In the genomic region with DNA sequence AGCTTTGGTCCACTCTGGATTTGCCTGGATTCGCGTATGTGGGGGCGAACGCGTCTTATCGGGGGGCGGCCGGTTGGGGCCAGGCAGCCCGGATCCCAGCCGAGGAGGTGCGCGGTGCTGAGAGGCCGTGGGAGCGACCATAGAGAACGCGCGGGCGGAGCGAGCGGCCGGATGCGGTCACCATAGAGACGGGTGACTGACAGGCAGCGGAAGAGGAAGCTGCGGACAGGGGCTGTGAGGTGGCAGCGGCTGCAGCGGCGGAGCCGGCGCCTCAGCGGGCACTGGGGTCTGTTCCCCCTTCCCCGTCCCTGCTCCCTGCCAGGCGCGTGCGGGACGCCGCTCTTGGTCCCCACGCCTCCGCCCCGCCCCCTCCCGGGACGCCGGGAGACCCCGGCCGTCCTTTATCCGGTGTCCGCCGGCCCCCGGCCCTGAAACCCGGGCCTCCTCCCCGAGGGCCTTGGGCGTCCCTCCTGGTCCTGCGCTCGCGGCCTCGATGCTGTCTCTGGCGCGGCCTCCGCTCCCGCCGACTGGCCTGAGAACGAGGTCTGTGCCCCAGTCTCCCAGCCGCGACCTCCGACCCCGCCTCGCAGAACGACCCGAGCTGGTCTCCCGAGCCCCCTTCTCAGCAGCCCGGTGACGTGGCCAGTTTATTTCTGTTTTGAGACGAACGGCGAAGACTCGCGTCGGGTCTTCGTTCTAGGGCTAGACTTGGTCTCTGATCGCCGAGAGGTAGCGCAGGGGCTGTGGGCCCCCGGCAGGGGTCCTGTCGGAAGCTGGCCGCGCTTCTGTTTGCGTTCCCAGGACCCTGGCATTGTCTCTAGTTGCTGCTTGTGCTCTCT, we compare ENCODE assay signal across 1 cellular context.
A peak's percentile ranks its signal among the peaks of the same experiment; 100 is the strongest.
TF ChIP-seq lines count a peak whose summit lies in the region.

Gene CHPF2, plus strand, starts transcription at position 212 of the 839 bp plus-strand sequence. CDS start 1,529 bp downstream, outside the sequence.

TF ChIP-seq in H1, 55 proteins besides CTCF, POLR2A, EP300 and RAD21:
- TF ChIP-seq JUND (IDR thresholded peaks at IDR 0.05; ENCODE audit: low read length) (no peak), NANOG (IDR thresholded peaks at IDR 0.05; ENCODE audit: insufficient read depth, low read depth, low read length, poor library complexity, severe bottlenecking) (no peak), SIN3A (conservative IDR thresholded peaks at IDR 0.05 in 1 of 2, IDR thresholded peaks at IDR 0.05 in 1 of 2; ENCODE audit: low read depth in 1 of 2, low read length in 2 of 2) (0 out of 4 replicates have a peak, but pooled peaks have one; percentile 18 to 52), PHF8 (conservative IDR thresholded peaks at IDR 0.05; ENCODE audit: low read depth, low read length) (peak; percentile 70; the same call in 1 of the 2 replicates), RFX5 (IDR thresholded peaks at IDR 0.05; ENCODE audit: borderline replicate concordance, low read depth, low read length) (no peak), RNF2 (IDR thresholded peaks at IDR 0.05; ENCODE audit: borderline replicate concordance, low read depth, low read length, missing control alignments, poor library complexity, severe bottlenecking) (no peak), CEBPB (IDR thresholded peaks at IDR 0.05; ENCODE audit: low read depth, low read length) (no peak), CHD1 (IDR thresholded peaks at IDR 0.05; ENCODE audit: low read depth, low read length) (no peak), POU5F1 (IDR thresholded peaks at IDR 0.05; ENCODE audit: low read depth, low read length) (no peak), POLR2AphosphoS5 (IDR thresholded peaks at IDR 0.05; ENCODE audit: low read depth, low read length) (peak; percentile 62; the same call in 1 of the 2 replicates), HDAC2 (IDR thresholded peaks at IDR 0.05; ENCODE audit: borderline replicate concordance in 1 of 2, low read depth in 2 of 2, low read length in 2 of 2) (0 out of 4 replicates have a peak, but pooled peaks of 1 of the 2 experiments have one; percentile 67), BRCA1 (IDR thresholded peaks at IDR 0.05; ENCODE audit: low read depth, low read length) (no peak), SP2 (IDR thresholded peaks at IDR 0.05; ENCODE audit: low read length) (peak; percentile 59; the same call in 1 of the 2 replicates), TAF1 (IDR thresholded peaks at IDR 0.05; ENCODE audit: low read depth, low read length) (no peak; the same call in 1 of the 2 replicates), SIRT6 (IDR thresholded peaks at IDR 0.05; ENCODE audit: low read length) (no peak), KDM4A (IDR thresholded peaks at IDR 0.05; ENCODE audit: low read depth, low read length, severe bottlenecking) (peak; percentile 84), SIX5 (IDR thresholded peaks at IDR 0.05; ENCODE audit: low read depth, low read length) (no peak), YY1 (IDR thresholded peaks at IDR 0.05; ENCODE audit: low read depth, low read length) (0 out of 2 replicates have a peak, but pooled peaks have one; percentile 2), BACH1 (IDR thresholded peaks at IDR 0.05; ENCODE audit: low read length) (peak; percentile 36; the same call in 1 of the 2 replicates), TBP (IDR thresholded peaks at IDR 0.05; ENCODE audit: low read depth, low read length) (peak; percentile 29; the same call in 1 of the 2 replicates), RBBP5 (IDR thresholded peaks at IDR 0.05; ENCODE audit: borderline replicate concordance, low read depth, low read length) (0 out of 2 replicates have a peak, but pooled peaks have one; percentile 54), ASH2L (IDR thresholded peaks at IDR 0.05; ENCODE audit: low read length) (peak; percentile 68), SUZ12 (IDR thresholded peaks at IDR 0.05; ENCODE audit: low read length) (0 out of 2 replicates have a peak, but pooled peaks have one; percentile 26), ATF3 (IDR thresholded peaks at IDR 0.05; ENCODE audit: insufficient read depth, low read depth, low read length) (no peak), GABPA (IDR thresholded peaks at IDR 0.05; ENCODE audit: borderline replicate concordance, insufficient read depth, low read length) (peak; percentile 78; the same call in 1 of the 2 replicates)
- TF ChIP-seq, protein P1, sequence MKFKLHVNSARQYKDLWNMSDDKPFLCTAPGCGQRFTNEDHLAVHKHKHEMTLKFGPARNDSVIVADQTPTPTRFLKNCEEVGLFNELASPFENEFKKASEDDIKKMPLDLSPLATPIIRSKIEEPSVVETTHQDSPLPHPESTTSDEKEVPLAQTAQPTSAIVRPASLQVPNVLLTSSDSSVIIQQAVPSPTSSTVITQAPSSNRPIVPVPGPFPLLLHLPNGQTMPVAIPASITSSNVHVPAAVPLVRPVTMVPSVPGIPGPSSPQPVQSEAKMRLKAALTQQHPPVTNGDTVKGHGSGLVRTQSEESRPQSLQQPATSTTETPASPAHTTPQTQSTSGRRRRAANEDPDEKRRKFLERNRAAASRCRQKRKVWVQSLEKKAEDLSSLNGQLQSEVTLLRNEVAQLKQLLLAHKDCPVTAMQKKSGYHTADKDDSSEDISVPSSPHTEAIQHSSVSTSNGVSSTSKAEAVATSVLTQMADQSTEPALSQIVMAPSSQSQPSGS (IDR thresholded peaks at IDR 0.05; ENCODE audit: low read length) = no peak
TF ChIP-seq in H1: peak in this region for 13.
